ENCODE assay signal across 1 cellular context in genomic region chr7:27161721-27162547, GRCh38.
TF ChIP-seq lines count a peak whose summit lies in the region.

No MANE protein-coding gene starts in this region.

TF ChIP-seq in HCT116, 20 proteins besides CTCF, POLR2A, EP300 and RAD21 (continued from another document):
- TF ChIP-seq ZBTB33 (IDR thresholded peaks at IDR 0.05; ENCODE audit: extremely low read depth, insufficient replicate concordance, low read length), result no peak
TF ChIP-seq in HCT116: peak in this region for 1.
